In genomic region chr4:2536193-2537010, GRCh38 we compare ENCODE assay signal across 8 cellular contexts. TPM values are rescaled to one million over a fixed set of nuclear protein-coding genes. Genes with fewer than 3 reads are reported as not detected.
DNase-seq lines count a peak whose midpoint lies in the region; ATAC-seq and TF ChIP-seq lines count a peak whose summit lies in the region.

A gene with protein sequence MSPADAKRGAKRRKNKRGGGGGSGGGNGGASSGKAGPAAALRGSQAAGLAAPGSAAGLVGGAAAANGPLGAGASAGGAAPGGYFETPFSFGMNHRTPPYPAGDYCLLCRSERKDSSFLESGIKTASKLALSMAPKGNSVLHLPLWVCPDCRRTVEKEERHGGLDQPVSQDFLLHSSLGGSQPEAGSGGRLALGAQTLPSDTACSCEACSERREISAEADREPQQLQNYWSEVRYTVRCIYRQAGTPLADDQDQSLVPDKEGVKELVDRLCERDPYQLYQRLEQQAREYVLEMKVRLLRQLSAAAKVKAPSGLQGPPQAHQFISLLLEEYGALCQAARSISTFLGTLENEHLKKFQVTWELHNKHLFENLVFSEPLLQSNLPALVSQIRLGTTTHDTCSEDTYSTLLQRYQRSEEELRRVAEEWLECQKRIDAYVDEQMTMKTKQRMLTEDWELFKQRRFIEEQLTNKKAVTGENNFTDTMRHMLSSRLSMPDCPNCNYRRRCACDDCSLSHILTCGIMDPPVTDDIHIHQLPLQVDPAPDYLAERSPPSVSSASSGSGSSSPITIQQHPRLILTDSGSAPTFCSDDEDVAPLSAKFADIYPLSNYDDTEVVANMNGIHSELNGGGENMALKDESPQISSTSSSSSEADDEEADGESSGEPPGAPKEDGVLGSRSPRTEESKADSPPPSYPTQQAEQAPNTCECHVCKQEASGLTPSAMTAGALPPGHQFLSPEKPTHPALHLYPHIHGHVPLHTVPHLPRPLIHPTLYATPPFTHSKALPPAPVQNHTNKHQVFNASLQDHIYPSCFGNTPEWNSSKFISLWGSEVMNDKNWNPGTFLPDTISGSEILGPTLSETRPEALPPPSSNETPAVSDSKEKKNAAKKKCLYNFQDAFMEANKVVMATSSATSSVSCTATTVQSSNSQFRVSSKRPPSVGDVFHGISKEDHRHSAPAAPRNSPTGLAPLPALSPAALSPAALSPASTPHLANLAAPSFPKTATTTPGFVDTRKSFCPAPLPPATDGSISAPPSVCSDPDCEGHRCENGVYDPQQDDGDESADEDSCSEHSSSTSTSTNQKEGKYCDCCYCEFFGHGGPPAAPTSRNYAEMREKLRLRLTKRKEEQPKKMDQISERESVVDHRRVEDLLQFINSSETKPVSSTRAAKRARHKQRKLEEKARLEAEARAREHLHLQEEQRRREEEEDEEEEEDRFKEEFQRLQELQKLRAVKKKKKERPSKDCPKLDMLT (N-terminal part only) (plus strand): TSS chr4:2536647. CDS start chr4:2536916, 269 bp downstream.

- peaks cover 4% of the 10 kb centered on the region for H3K36me3 Mint-ChIP-seq in type B pancreatic cell

- intact Hi-C loops in T-helper 1 cell treated with Interleukin-12 subunit alpha and Interleukin-12 subunit beta and Interleukin-4 antibody, amounts not matched to agents 30 ng/mL and 1 ng/mL, for 36 hours (cut with micrococcal nuclease): loop anchor here (1.0 to 10.0 kb wide), 17 partner anchors 35 to 1862 kb away; partner anchors contain the start of genes ADD1, ATP5ME, CFAP99 and GRK4
- intact Hi-C loops in heart right ventricle (cut with DNase I): loop anchor here in 5 of 10 donors (1.0 to 5.0 kb wide), 4 partner anchors 68 to 294 kb away; partner anchors contain the start of genes RNF4 (in 4 of the 5), HAUS3 (in 1 of the 5) and POLN (in 1 of the 5)
- intact Hi-C loops in posterior cingulate gyrus (cut with DNase I): loop anchor here (1.0 to 5.0 kb wide), 6 partner anchors 68 to 426 kb away; partner anchors contain the start of genes CFAP99, GRK4, HAUS3 and MXD4

- 0 to 2% methylated on average over 47 to 105 of the region's 106 CpGs for WGBS in heart right ventricle, 2 donors

- H3K9me3 ChIP-seq in heart right ventricle: no peaks in the 10 kb centered on the region

- DNase-seq in NCI-H1694 (lab: John Stamatoyannopoulos, UW) (peak; percentile 86), amniotic epithelial cell (ENCODE audit: low read depth) (peak; percentile 99), heart right ventricle (peak; percentile 99), posterior cingulate gyrus (peak; percentile 97 to 100 (median 100)), type B pancreatic cell (ENCODE audit: extremely low spot score, unreplicated experiment) (peak; percentile 100)

- no peaks in the 10 kb centered on the region for H3K27me3 Mint-ChIP-seq in type B pancreatic cell

- H3K27me3 ChIP-seq in heart right ventricle: no peaks in the 10 kb centered on the region

- H3K9me3 Mint-ChIP-seq in type B pancreatic cell: no peaks in the 10 kb centered on the region

- TF ChIP-seq CTCF in heart right ventricle (IDR thresholded peaks at IDR 0.05): no peak
- no peak for TF ChIP-seq CTCF in type B pancreatic cell (conservative IDR thresholded peaks at IDR 0.05)

- peaks cover 9% of the 10 kb centered on the region for H3K4me1 Mint-ChIP-seq in type B pancreatic cell (ENCODE audit: unreplicated experiment)

- H3K36me3 ChIP-seq in heart right ventricle: peaks cover 0 to 7% (median 0%) of the 10 kb centered on the region in 9 donors

- peak within 1 kb of the TSS; percentile 87 to 98 (median 98) for H3K27ac ChIP-seq in heart right ventricle

- peak within 1 kb of the TSS; percentile 82 to 98 (median 96) for H3K4me3 ChIP-seq in heart right ventricle

- peak within 1 kb of the TSS; percentile 96 for H3K4me3 Mint-ChIP-seq in type B pancreatic cell

- ATAC-seq in GM18498 (IDR thresholded peaks at IDR 0.05; ENCODE audit: unreplicated experiment) (peak; percentile 87), HG02885 (IDR thresholded peaks at IDR 0.05; ENCODE audit: poor library complexity, unreplicated experiment) (peak; percentile 89), heart right ventricle (peak; percentile 97 to 99 (median 98))

- peak within 1 kb of the TSS; percentile 95 for H3K27ac Mint-ChIP-seq in type B pancreatic cell

- H3K4me1 ChIP-seq in heart right ventricle: peaks cover 10 to 39% (median 32%) of the 10 kb centered on the region in 9 donors

RNA-seq across cellular contexts. Expression of the gene that starts here (rescaled TPM):
- 35.0 and 37.7 TPM in 2 replicates for total RNA-seq in T-helper 1 cell treated with Interleukin-12 subunit alpha and Interleukin-12 subunit beta and Interleukin-4 antibody, amounts not matched to agents 30 ng/mL and 1 ng/mL, for 36 hours
- 10 to 100 TPM; 12.6 to 20.6 (median 16.3) TPM for total RNA-seq in heart right ventricle
- polyA plus RNA-seq in heart right ventricle: 10 to 100 TPM in 1 of 2 donors, 1 to 10 TPM in 1; 7.5 to 14.3 TPM
- total RNA-seq in type B pancreatic cell (ENCODE audit: low replicate concordance): 26.8 and 37.1 TPM in 2 replicates

Comparison
In these comparisons a context has a peak if more than half of its experiments do, and no peak if none do; other contexts are left out.
1. Peak in every context shown above with its lines: DNase-seq, ATAC-seq, H3K4me3 ChIP-seq and H3K27ac ChIP-seq.